Comparison of ENCODE assay signal across 29 cellular contexts in genomic region chr6:43780293-43780692, GRCh38. TPM values are rescaled to one million over a fixed set of nuclear protein-coding genes. Genes with fewer than 3 reads are reported as not detected.
DNase-seq lines count a peak whose midpoint lies in the region; ATAC-seq and TF ChIP-seq lines count a peak whose summit lies in the region.
"Had no signal": no experiment of that assay in that cellular context is flagged by ENCODE, and none has a peak within 500 bp of the region (broad histone marks: within the 10 kb centered on the region; RNA-seq: fewer than 3 reads in every experiment).

No MANE protein-coding gene starts in this region.

- H3K9me3 Mint-ChIP-seq in chondrocyte (ENCODE audit: low read depth) (no peaks in the 10 kb centered on the region), nephron (no peaks in the 10 kb centered on the region)
- H3K9me3 Mint-ChIP-seq: CD4-positive, CD25-positive, alpha-beta regulatory T cell; memory B cell had no signal

- DNase-seq in RWPE1 (ENCODE audit: low spot score) (no peak), chondrocyte (ENCODE audit: low spot score) (no peak), stomach (no peak), NCI-H2227 (lab: John Stamatoyannopoulos, UW; ENCODE audit: unreplicated experiment) (no peak), NCI-H2107 (lab: John Stamatoyannopoulos, UW) (no peak)
- DNase-seq: activated CD4-positive, alpha-beta T cell treated with anti-CD3 and anti-CD28 coated beads, Interleukin-2, amount 50 U/mL, for 1 hour; activated CD8-positive, alpha-beta memory T cell treated with anti-CD3 and anti-CD28 coated beads, Interleukin-2, amount 10 ng/mL, durations not matched to agents 7 days and 5 days; activated naive CD4-positive, alpha-beta T cell treated with Interleukin-2 at 50 U/mL for 16 hours; activated T-cell treated with anti-CD3 and anti-CD28 coated beads, Interleukin-2, amount 50 U/mL, for 48 hours; brain microvascular endothelial cell; CD4-positive, CD25-positive, alpha-beta regulatory T cell; effector CD8-positive, alpha-beta T cell; erythroblast; foreskin fibroblast; left colon; NCI-H1694 treated with DMSO at 0.1 percent for 48 hours; NCI-H2171 treated with DMSO at 0.1 percent for 48 hours; NCI-H524; nucleus accumbens; PC-9; retina; stimulated activated CD4-positive, alpha-beta T cell treated with anti-CD3 and anti-CD28 coated beads, Interleukin-12 subunit alpha, Interleukin-12 subunit beta, amount 100 ng/mL, for 4 hours; stimulated activated CD4-positive, alpha-beta T cell treated with anti-CD3 and anti-CD28 coated beads, Interleukin-4, amount 100 ng/mL, for 1 hour; SW 1271; T1000 had no signal

- H3K36me3 Mint-ChIP-seq in chondrocyte (ENCODE audit: low read depth) (peaks cover 47% of the 10 kb centered on the region), nephron (ENCODE audit: low read depth) (peaks cover 81% of the 10 kb centered on the region)
- H3K36me3 Mint-ChIP-seq: CD4-positive, CD25-positive, alpha-beta regulatory T cell; memory B cell had no signal

- H3K27ac ChIP-seq in RWPE1 (peak overlapping the region; percentile 47), stomach (peak overlapping the region in 4 of 5 donors; percentile 21 to 68 (median 30))
- H3K27ac ChIP-seq: brain microvascular endothelial cell, HL-60, PC-9 had no signal

- H3K9me3 ChIP-seq in stomach, result no peaks in the 10 kb centered on the region

- H3K4me3 ChIP-seq in stomach, result no peak overlapping the region
- H3K4me3 ChIP-seq: PC-9 had no signal

- TF ChIP-seq EP300 in stomach (IDR thresholded peaks at IDR 0.05), result no peak

- WGBS in stomach, 5 donors, result 77 to 87% (median 87%) methylated on average over 13 of the region's 13 CpGs

- no peak for TF ChIP-seq CTCF in RWPE1 (conservative IDR thresholded peaks at IDR 0.05; ENCODE audit: low read depth)
- TF ChIP-seq CTCF in chondrocyte (IDR thresholded peaks at IDR 0.05), result no peak
- TF ChIP-seq CTCF in nephron (IDR thresholded peaks at IDR 0.05; ENCODE audit: unreplicated experiment in 3 of 3), result no peak
- TF ChIP-seq CTCF in stomach (IDR thresholded peaks at IDR 0.05), result no peak

- H3K4me1 Mint-ChIP-seq in chondrocyte (ENCODE audit: low read depth), result peaks cover 31% of the 10 kb centered on the region
- peaks cover 24% of the 10 kb centered on the region for H3K4me1 Mint-ChIP-seq in nephron

- H3K27ac Mint-ChIP-seq in chondrocyte (ENCODE audit: unreplicated experiment), result peak overlapping the region; percentile 12
- peak overlapping the region in 2 of 3 experiments; percentile 64 to 84 for H3K27ac Mint-ChIP-seq in nephron
- H3K27ac Mint-ChIP-seq: activated CD8-positive, alpha-beta memory T cell treated with anti-CD3 and anti-CD28 coated beads, Interleukin-2, amount 10 ng/mL, durations not matched to agents 7 days and 5 days; CD4-positive, CD25-positive, alpha-beta regulatory T cell; memory B cell had no signal

- H3K27me3 ChIP-seq in stomach, result no peaks in the 10 kb centered on the region
- H3K27me3 ChIP-seq: brain microvascular endothelial cell had no signal

- ATAC-seq in HG02623 (IDR thresholded peaks at IDR 0.05; ENCODE audit: unreplicated experiment), result no peak
- ATAC-seq: activated CD8-positive, alpha-beta memory T cell treated with anti-CD3 and anti-CD28 coated beads, Interleukin-2, amount 10 ng/mL, durations not matched to agents 7 days and 5 days; left colon had no signal

- intact Hi-C loops in stomach (cut with DNase I; ENCODE audit: low total_unique reads), result no loop called here

- H3K4me3 Mint-ChIP-seq in chondrocyte (ENCODE audit: unreplicated experiment), result no peak overlapping the region
- peak overlapping the region in 1 of 3 experiments; percentile 8 for H3K4me3 Mint-ChIP-seq in nephron
- H3K4me3 Mint-ChIP-seq: activated CD8-positive, alpha-beta memory T cell treated with anti-CD3 and anti-CD28 coated beads, Interleukin-2, amount 10 ng/mL, durations not matched to agents 7 days and 5 days; CD4-positive, CD25-positive, alpha-beta regulatory T cell; memory B cell had no signal

- H3K4me1 ChIP-seq in stomach, result peaks cover 19 to 81% (median 55%) of the 10 kb centered on the region in 4 donors

- H3K36me3 ChIP-seq in stomach, result peaks cover 76 to 98% (median 90%) of the 10 kb centered on the region in 4 donors

- POLR2A ChIA-PET in RWPE1 (lab: Yijun Ruan, JAX; ENCODE audit: low non-redundant PET), result no interaction called here

- TF ChIP-seq POLR2A in stomach (IDR thresholded peaks at IDR 0.05), result no peak

- CTCF ChIA-PET in RWPE1 (lab: Yijun Ruan, JAX), result no interaction called here

- no peaks in the 10 kb centered on the region for H3K27me3 Mint-ChIP-seq in chondrocyte (ENCODE audit: low read depth)
- peaks cover under 1% of the 10 kb centered on the region for H3K27me3 Mint-ChIP-seq in nephron (ENCODE audit: low read depth)
- H3K27me3 Mint-ChIP-seq: activated CD8-positive, alpha-beta memory T cell treated with anti-CD3 and anti-CD28 coated beads, Interleukin-2, amount 10 ng/mL, durations not matched to agents 7 days and 5 days; memory B cell had no signal

RNA-seq across cellular contexts. Expression of gene VEGFA, which starts 10.3 kb away (rescaled TPM):
- total RNA-seq in chondrocyte, result 24.8 to 139 TPM (median 137 TPM) in 3 replicates
- 100 to 1,000 TPM; 193 to 438 (median 352) TPM for total RNA-seq in stomach
- polyA plus RNA-seq in stomach, result 10 to 100 TPM; 28.6 to 87.7 (median 31.5) TPM
